Comparison of ENCODE assay signal across 8 cellular contexts in genomic region chr10:13890617-13891541, GRCh38.
DNase-seq lines count a peak whose midpoint lies in the region; ATAC-seq lines count a peak whose summit lies in the region.

No MANE protein-coding gene starts in this region.

- peak overlapping the region; percentile 57 for H3K4me3 Mint-ChIP-seq in activated T-cell treated with anti-CD3 and anti-CD28 coated beads, Interleukin-2, amount 50 U/mL, for 24 hours
- peak overlapping the region; percentile 58 for H3K4me3 Mint-ChIP-seq in activated naive CD8-positive, alpha-beta T cell treated with anti-CD3 and anti-CD28 coated beads, Interleukin-2, amount 50 U/mL, for 24 hours

- H3K27me3 Mint-ChIP-seq in activated T-cell treated with anti-CD3 and anti-CD28 coated beads, Interleukin-2, amount 50 U/mL, for 24 hours: peaks cover 90% of the 10 kb centered on the region
- H3K27me3 Mint-ChIP-seq in activated naive CD8-positive, alpha-beta T cell treated with anti-CD3 and anti-CD28 coated beads, Interleukin-2, amount 50 U/mL, for 24 hours: peaks cover 75% of the 10 kb centered on the region

- intact Hi-C loops in sciatic nerve (cut with DNase I): no loop called here

- no peaks in the 10 kb centered on the region for H3K9me3 Mint-ChIP-seq in activated T-cell treated with anti-CD3 and anti-CD28 coated beads, Interleukin-2, amount 50 U/mL, for 24 hours
- H3K9me3 Mint-ChIP-seq in activated naive CD8-positive, alpha-beta T cell treated with anti-CD3 and anti-CD28 coated beads, Interleukin-2, amount 50 U/mL, for 24 hours: peaks cover 4% of the 10 kb centered on the region

- no peak overlapping the region for H3K27ac Mint-ChIP-seq in activated T-cell treated with anti-CD3 and anti-CD28 coated beads, Interleukin-2, amount 50 U/mL, for 24 hours
- no peak overlapping the region for H3K27ac Mint-ChIP-seq in activated naive CD8-positive, alpha-beta T cell treated with anti-CD3 and anti-CD28 coated beads, Interleukin-2, amount 50 U/mL, for 24 hours

- no peaks in the 10 kb centered on the region for H3K36me3 Mint-ChIP-seq in activated T-cell treated with anti-CD3 and anti-CD28 coated beads, Interleukin-2, amount 50 U/mL, for 24 hours (ENCODE audit: low read depth)
- no peaks in the 10 kb centered on the region for H3K36me3 Mint-ChIP-seq in activated naive CD8-positive, alpha-beta T cell treated with anti-CD3 and anti-CD28 coated beads, Interleukin-2, amount 50 U/mL, for 24 hours (ENCODE audit: low read depth)

- peaks cover 20% of the 10 kb centered on the region for H3K4me1 Mint-ChIP-seq in activated T-cell treated with anti-CD3 and anti-CD28 coated beads, Interleukin-2, amount 50 U/mL, for 24 hours (ENCODE audit: low read depth)
- H3K4me1 Mint-ChIP-seq in activated naive CD8-positive, alpha-beta T cell treated with anti-CD3 and anti-CD28 coated beads, Interleukin-2, amount 50 U/mL, for 24 hours: peaks cover 17% of the 10 kb centered on the region

- peak; percentile 37 for DNase-seq in activated T-cell treated with anti-CD3 and anti-CD28 coated beads, Interleukin-2, amount 50 U/mL, for 24 hours
- no peak for DNase-seq in activated T-cell treated with anti-CD3 and anti-CD28 coated beads, Interleukin-2, amount 50 U/mL, for 1 hour
- no peak for DNase-seq in activated naive CD8-positive, alpha-beta T cell treated with anti-CD3 and anti-CD28 coated beads, Interleukin-2, amount 50 U/mL, for 24 hours
- DNase-seq in hippocampal formation (lab: John Stamatoyannopoulos, UW): peak; percentile 36 to 51
- no peak for DNase-seq in sciatic nerve (ENCODE audit: low spot score)

- ATAC-seq in activated naive CD8-positive, alpha-beta T cell treated with anti-CD3 and anti-CD28 coated beads, Interleukin-2, amount 50 U/mL, for 24 hours: no peak
- peak; percentile 48 for ATAC-seq in sciatic nerve
- ATAC-seq in HG02610 (IDR thresholded peaks at IDR 0.05; ENCODE audit: unreplicated experiment): no peak
- ATAC-seq in HG03521 (IDR thresholded peaks at IDR 0.05; ENCODE audit: unreplicated experiment): no peak
- ATAC-seq in HG03565 (IDR thresholded peaks at IDR 0.05; ENCODE audit: unreplicated experiment): no peak

Comparison
In these comparisons a context has a peak if more than half of its experiments do, and no peak if none do; other contexts are left out.
1. DNase-seq: peak in activated T-cell treated with anti-CD3 and anti-CD28 coated beads, Interleukin-2, amount 50 U/mL, for 24 hours (single experiment) and hippocampal formation (2 of 2); none in activated T-cell treated with anti-CD3 and anti-CD28 coated beads, Interleukin-2, amount 50 U/mL, for 1 hour (single experiment), activated naive CD8-positive, alpha-beta T cell treated with anti-CD3 and anti-CD28 coated beads, Interleukin-2, amount 50 U/mL, for 24 hours (single experiment) and sciatic nerve (single experiment).